ENCODE assay signal across 8 cellular contexts in genomic region chr17:67993998-67994361, GRCh38. TPM values are rescaled to one million over a fixed set of nuclear protein-coding genes. Genes with fewer than 3 reads are reported as not detected.
A peak's percentile ranks its signal among the peaks of the same experiment; 100 is the strongest.
DNase-seq lines count a peak whose midpoint lies in the region; ATAC-seq, FAIRE-seq and TF ChIP-seq lines count a peak whose summit lies in the region.

No MANE protein-coding gene starts in this region.

- no peak for TF ChIP-seq RAD21 in K562 (CRISPR knock-in tag; conservative IDR thresholded peaks at IDR 0.05 in 1 of 2, IDR thresholded peaks at IDR 0.05 in 1 of 2)

- no TSS peak for BruUV-seq in K562 (replicated peaks; lab: Mats Ljungman, UMichigan)

- TF ChIP-seq POLR2A in K562 (conservative IDR thresholded peaks at IDR 0.05), result peak; percentile 5

- H3K4me3 Mint-ChIP-seq in activated CD4-positive, alpha-beta T cell treated with anti-CD3 and anti-CD28 coated beads, Interleukin-2, amount 10 ng/mL, durations not matched to agents 24 days and 14 days, result peak overlapping the region; percentile 82

- 0% methylated on average over 15 of the region's 21 CpGs for WGBS in K562 (ENCODE audit: insufficient coverage, low coverage, missing lambda C conversion rate)
- WGBS in thymus, result 9% methylated on average over 21 of the region's 21 CpGs

- TF ChIP-seq CTCF in K562 (IDR thresholded peaks at IDR 0.05 in 2 of 3, conservative IDR thresholded peaks at IDR 0.05 in 1 of 3; ENCODE audit: insufficient read depth in 2 of 3, low read depth in 1 of 3, low read length in 3 of 3), result no peak

- ATAC-seq in K562 (peak; percentile 48), HG03442 (IDR thresholded peaks at IDR 0.05; ENCODE audit: unreplicated experiment) (no peak)
- ATAC-seq in activated CD4-positive, CD25-positive, alpha-beta regulatory T cell treated with anti-CD3 and anti-CD28 coated beads, Interleukin-2, amount 50 U/mL, for 24 hours, result no peak

- DNase-seq in activated CD4-positive, alpha-beta T cell treated with anti-CD3 and anti-CD28 coated beads, Interleukin-2, amount 10 ng/mL, durations not matched to agents 24 days and 14 days, result no peak
- no peak for DNase-seq in activated CD4-positive, alpha-beta T cell treated with anti-CD3 and anti-CD28 coated beads, Interleukin-2, amount 50 U/mL, for 48 hours
- DNase-seq in Karpas-422 (peak; percentile 68), K562 (ENCODE audit: extremely low read depth in 1 of 4, low spot score in 3 of 4) (peak in 2 of 4 experiments; percentile 44 to 65)

- H3K27ac ChIP-seq in Karpas-422 (ENCODE audit: low read length) (peak overlapping the region; percentile 87), K562 (ENCODE audit: extremely low read depth, low read depth, low read length) (peak overlapping the region; percentile 99), layer of hippocampus (ENCODE audit: low read depth, low read length) (peak overlapping the region; percentile 94), thymus (ENCODE audit: low read depth) (peak overlapping the region; percentile 86)

- H3K27me3 Mint-ChIP-seq in activated CD4-positive, alpha-beta T cell treated with anti-CD3 and anti-CD28 coated beads, Interleukin-2, amount 10 ng/mL, durations not matched to agents 24 days and 14 days, result peaks cover 28% of the 10 kb centered on the region

- no peak for FAIRE-seq in K562 (lab: Jason Lieb, UNC)

- H3K9me2 ChIP-seq in Karpas-422 (replicated peaks; ENCODE audit: insufficient read depth, low read length), result no peaks in the 10 kb centered on the region

- H3K79me2 ChIP-seq in Karpas-422 (ENCODE audit: low read length) (peaks cover 6% of the 10 kb centered on the region), K562 (ENCODE audit: control insufficient read depth, insufficient read depth, low read length) (peaks cover 21% of the 10 kb centered on the region)

- peak overlapping the region; percentile 70 for H3K4me3 ChIP-seq in Karpas-422 (ENCODE audit: low read length)
- peak overlapping the region; percentile 89 for H3K4me3 ChIP-seq in K562
- peak overlapping the region; percentile 60 for H3K4me3 ChIP-seq in thymus (ENCODE audit: low read length)

- H3K4me2 ChIP-seq in Karpas-422 (ENCODE audit: low read depth, low read length, poor library complexity, severe bottlenecking), result peak overlapping the region; percentile 82
- peak overlapping the region; percentile 87 for H3K4me2 ChIP-seq in K562 (ENCODE audit: insufficient read depth, low read length)

- TF ChIP-seq EP300 in K562 (IDR thresholded peaks at IDR 0.05; ENCODE audit: low read length), result no peak

- H3K9me3 Mint-ChIP-seq in activated CD4-positive, alpha-beta T cell treated with anti-CD3 and anti-CD28 coated beads, Interleukin-2, amount 10 ng/mL, durations not matched to agents 24 days and 14 days, result no peaks in the 10 kb centered on the region

- POLR2A ChIA-PET in K562 (lab: Yijun Ruan, JAX), result interaction anchor here (0.5 to 1.4 kb wide), 6 partner anchors 7 to 43 kb away, joined by 3 to 4 read pairs (median 4); no protein-coding TSS in a partner anchor

- in situ Hi-C loops in K562 (cut with MboI), result no loop called here

- H3K4me1 Mint-ChIP-seq in activated CD4-positive, alpha-beta T cell treated with anti-CD3 and anti-CD28 coated beads, Interleukin-2, amount 10 ng/mL, durations not matched to agents 24 days and 14 days, result peaks cover 35% of the 10 kb centered on the region

- intact Hi-C loops in activated CD4-positive, alpha-beta T cell treated with anti-CD3 and anti-CD28 coated beads, Interleukin-2, amount 10 ng/mL, durations not matched to agents 24 days and 14 days (cut with micrococcal nuclease), result loop anchor here (1.0 to 10.0 kb wide), 4 partner anchors 17 to 1331 kb away; partner anchors contain the start of genes ABCA5 and BPTF
- intact Hi-C loops in K562 (cut with micrococcal nuclease), result no loop called here

- peaks cover 36% of the 10 kb centered on the region for H3K4me1 ChIP-seq in Karpas-422 (ENCODE audit: low read length)
- H3K4me1 ChIP-seq in K562 (replicated peaks in 1 of 2; ENCODE audit: control insufficient read depth in 2 of 2, insufficient read depth in 2 of 2, low read length in 2 of 2), result peaks cover 20 to 25% of the 10 kb centered on the region in 2 experiments
- peaks cover 7% of the 10 kb centered on the region for H3K4me1 ChIP-seq in thymus (ENCODE audit: control insufficient read depth, insufficient read depth, low read length)

- no peaks in the 10 kb centered on the region for H3K9me3 ChIP-seq in Karpas-422 (ENCODE audit: low read length)
- H3K9me3 ChIP-seq in K562 (replicated peaks; ENCODE audit: control insufficient read depth, insufficient read depth, low read depth, low read length), result no peaks in the 10 kb centered on the region
- no peaks in the 10 kb centered on the region for H3K9me3 ChIP-seq in thymus (ENCODE audit: control insufficient read depth)

- H3K27me3 ChIP-seq in Karpas-422 (ENCODE audit: low read length) (no peaks in the 10 kb centered on the region), K562 (ENCODE audit: control insufficient read depth in 2 of 2, insufficient read depth in 2 of 2, low read length in 2 of 2) (no peaks in the 10 kb centered on the region), layer of hippocampus (ENCODE audit: control insufficient read depth, insufficient read depth, low read length) (no peaks in the 10 kb centered on the region), thymus (ENCODE audit: control insufficient read depth, insufficient read depth) (peaks cover 46% of the 10 kb centered on the region)

- peaks cover 12% of the 10 kb centered on the region for H3K36me3 Mint-ChIP-seq in activated CD4-positive, alpha-beta T cell treated with anti-CD3 and anti-CD28 coated beads, Interleukin-2, amount 10 ng/mL, durations not matched to agents 24 days and 14 days (ENCODE audit: low read depth)

- peak overlapping the region; percentile 89 for H3K27ac Mint-ChIP-seq in activated CD4-positive, alpha-beta T cell treated with anti-CD3 and anti-CD28 coated beads, Interleukin-2, amount 10 ng/mL, durations not matched to agents 24 days and 14 days

- H3K9me1 ChIP-seq in K562 (ENCODE audit: control insufficient read depth, insufficient read depth, low read length), result no peaks in the 10 kb centered on the region

- no peaks in the 10 kb centered on the region for H4K20me1 ChIP-seq in Karpas-422 (ENCODE audit: insufficient read depth, low read depth, low read length)
- no peaks in the 10 kb centered on the region for H4K20me1 ChIP-seq in K562 (replicated peaks; ENCODE audit: control insufficient read depth, insufficient read depth, low read length)

- H3K9ac ChIP-seq in Karpas-422 (ENCODE audit: low read length) (peak overlapping the region; percentile 92), K562 (ENCODE audit: insufficient read depth in 1 of 2, low read depth in 2 of 2, low read length in 2 of 2) (peak overlapping the region; percentile 94 to 98)

- H2AFZ ChIP-seq in Karpas-422 (ENCODE audit: low read length) (peak overlapping the region; percentile 9; the same call in 1 of the 2 replicates), K562 (ENCODE audit: low read depth, low read length) (peak overlapping the region; percentile 92)

- CTCF ChIA-PET in K562 (lab: Yijun Ruan, JAX; ENCODE audit: low intra/inter-chr PET ratio), result no interaction called here

- H3K36me3 ChIP-seq in Karpas-422 (ENCODE audit: insufficient read depth, low read length) (0 out of 2 replicates have a peak, but pooled peaks cover 2% of the 10 kb centered on the region), K562 (ENCODE audit: control insufficient read depth, insufficient read depth, low read length) (peaks cover 5% of the 10 kb centered on the region; the same call in 1 of the 3 replicates), thymus (ENCODE audit: control insufficient read depth, insufficient read depth) (no peaks in the 10 kb centered on the region)

RNA-seq across cellular contexts. Expression of gene C17orf58, which starts 2.3 kb away (rescaled TPM):
- total RNA-seq in activated CD4-positive, alpha-beta T cell treated with anti-CD3 and anti-CD28 coated beads, Interleukin-2, amount 10 ng/mL, durations not matched to agents 24 days and 14 days, result 26.6 and 28.0 TPM in 2 replicates
- 51.0 and 52.9 TPM in 2 replicates for total RNA-seq in Karpas-422 (2014; rRNA removed; shearing (Covaris generic); ENCODE audit: low replicate concordance)
- 8.4 TPM in 2 replicates for total RNA-seq in K562 (2011; cell fraction: chromatin; rRNA removed; ENCODE audit: low replicate concordance)
- 9.0 and 9.7 TPM in 2 replicates for total RNA-seq in K562 (2011; cell fraction: nucleolus; rRNA removed)
- total RNA-seq in K562 (2011; cell fraction: nucleoplasm; rRNA removed), result 9.8 and 10.7 TPM in 2 replicates
- total RNA-seq in K562 (2014; rRNA removed), result 37.4 and 42.5 TPM in 2 replicates
- 23.6 and 24.7 TPM in 2 replicates for total RNA-seq in K562 (2014; rRNA removed; fragmentation: Illumina TruSeq; extraction: Trizol)
- total RNA-seq in K562 (2015; rRNA removed; fragmentation: Illumina TruSeq; extraction: Trizol), result 17.0 and 17.8 TPM in 2 replicates
- total RNA-seq in K562 (2021), result 25.2 and 27.6 TPM in 2 replicates
- 29.2 and 32.7 TPM in 2 replicates for polyA plus RNA-seq in K562 (2011; rRNA removed)
- 22.6 and 29.6 TPM in 2 replicates for polyA plus RNA-seq in K562 (2011; cell fraction: cytosol; rRNA removed)
- 15.5 and 16.7 TPM in 2 replicates for polyA plus RNA-seq in K562 (2011; cell fraction: nucleus; rRNA removed)
- polyA plus RNA-seq in K562 (2012), result 19.9 and 20.2 TPM in 2 replicates
- polyA plus RNA-seq in K562 (2014; fragmentation: Illumina TruSeq; extraction: Trizol), result 22.7 and 27.6 TPM in 2 replicates
- 1 to 10 TPM; 8.6 to 9.9 TPM for polyA plus RNA-seq in K562 (2014; fragmentation: Nextera tagmentation; extraction: Ambion mirVana)
- polyA plus RNA-seq in K562 (2014; rRNA removed), result 32.7 and 35.3 TPM in 2 replicates
- 14.0 and 16.2 TPM in 2 replicates for polyA minus RNA-seq in K562 (2011; rRNA and poly(A)+ RNA removed)
- 7.6 and 11.4 TPM in 2 replicates for polyA minus RNA-seq in K562 (2011; cell fraction: cytosol; rRNA and poly(A)+ RNA removed)
- polyA minus RNA-seq in K562 (2011; cell fraction: nucleus; rRNA and poly(A)+ RNA removed), result 3.9 and 4.7 TPM in 2 replicates
- polyA plus RNA-seq in thymus, result 15.7 TPM

RNA-seq across cellular contexts. Expression of gene KPNA2, which starts 41.6 kb away (rescaled TPM):
- total RNA-seq in activated CD4-positive, alpha-beta T cell treated with anti-CD3 and anti-CD28 coated beads, Interleukin-2, amount 10 ng/mL, durations not matched to agents 24 days and 14 days, result 210 and 240 TPM in 2 replicates
- 144 and 170 TPM in 2 replicates for total RNA-seq in Karpas-422 (2014; rRNA removed; shearing (Covaris generic); ENCODE audit: low replicate concordance)
- 165 and 234 TPM in 2 replicates for total RNA-seq in K562 (2011; cell fraction: chromatin; rRNA removed; ENCODE audit: low replicate concordance)
- total RNA-seq in K562 (2011; cell fraction: nucleolus; rRNA removed), result 104 and 108 TPM in 2 replicates
- total RNA-seq in K562 (2011; cell fraction: nucleoplasm; rRNA removed), result 115 and 124 TPM in 2 replicates
- total RNA-seq in K562 (2014; rRNA removed) (132 and 140 TPM in 2 replicates), K562 (2014; rRNA removed; fragmentation: Illumina TruSeq; extraction: Trizol) (241 and 267 TPM in 2 replicates), K562 (2015; rRNA removed; fragmentation: Illumina TruSeq; extraction: Trizol) (235 and 243 TPM in 2 replicates), K562 (2021) (219 and 223 TPM in 2 replicates)
- polyA plus RNA-seq in K562 (2011; rRNA removed) (200 and 229 TPM in 2 replicates), K562 (2014; fragmentation: Illumina TruSeq; extraction: Trizol) (232 and 250 TPM in 2 replicates), K562 (2014; fragmentation: Nextera tagmentation; extraction: Ambion mirVana) (100 to 1,000 TPM; 594 to 984 TPM), K562 (2014; rRNA removed) (136 and 162 TPM in 2 replicates), thymus (29.9 TPM)
- polyA plus RNA-seq in K562 (2011; cell fraction: cytosol; rRNA removed), result 215 and 240 TPM in 2 replicates
- 127 and 151 TPM in 2 replicates for polyA plus RNA-seq in K562 (2011; cell fraction: nucleus; rRNA removed)
- 168 and 218 TPM in 2 replicates for polyA plus RNA-seq in K562 (2012)
- polyA minus RNA-seq in K562 (2011; rRNA and poly(A)+ RNA removed), result 466 and 590 TPM in 2 replicates
- 201 and 253 TPM in 2 replicates for polyA minus RNA-seq in K562 (2011; cell fraction: cytosol; rRNA and poly(A)+ RNA removed)
- 75.3 and 108 TPM in 2 replicates for polyA minus RNA-seq in K562 (2011; cell fraction: nucleus; rRNA and poly(A)+ RNA removed)
